22 cellular contexts compared by ENCODE assay signal in the genomic region with DNA sequence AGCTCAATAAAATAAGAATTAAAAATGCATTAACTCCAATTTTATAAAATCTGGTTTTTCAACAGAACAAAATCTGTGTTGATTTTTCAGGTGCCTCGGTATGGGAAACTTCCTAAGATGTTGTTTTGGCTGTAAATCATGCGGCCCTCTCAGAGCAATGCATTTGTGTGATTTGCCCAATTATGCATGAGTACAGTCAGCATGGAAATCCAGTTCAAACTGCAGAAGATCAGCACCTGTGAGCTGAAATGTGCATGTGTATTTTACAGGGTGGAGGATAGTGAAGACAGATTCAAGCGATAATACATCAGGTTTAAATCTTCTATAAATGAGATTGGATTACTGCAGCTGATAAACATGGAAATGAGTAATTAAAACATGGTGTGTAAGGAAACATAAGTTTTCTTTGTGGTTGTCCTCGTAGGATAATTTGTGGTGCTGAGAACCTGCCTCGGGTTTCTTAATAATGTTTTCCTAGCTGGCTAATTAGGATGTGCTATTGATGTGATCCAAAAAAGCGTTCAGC.
DNase-seq lines count a peak whose midpoint lies in the region; FAIRE-seq and TF ChIP-seq lines count a peak whose summit lies in the region.
"Had no signal": no experiment of that assay in that cellular context is flagged by ENCODE, and none has a peak within 500 bp of the region (broad histone marks: within the 10 kb centered on the region; RNA-seq: fewer than 3 reads in every experiment).

No MANE protein-coding gene starts in this region.

- H3K27ac ChIP-seq in OCI-LY3 (ENCODE audit: low read length) (no peak overlapping the region), cingulate gyrus (ENCODE audit: low read depth, low read length) (peak overlapping the region; percentile 4), sigmoid colon (no peak overlapping the region), uterus (no peak overlapping the region)
- H3K27ac ChIP-seq: 22Rv1; BLaER1 treated with 17β-estradiol and CSF1 and Interleukin-3, amounts not matched to agents 10 nM and 100 nM; KMS-11; Peyer's patch had no signal

- no peaks in the 10 kb centered on the region for H3K36me3 ChIP-seq in OCI-LY3 (replicated peaks; ENCODE audit: low read depth, low read length)
- H3K36me3 ChIP-seq in sigmoid colon, result no peaks in the 10 kb centered on the region
- no peaks in the 10 kb centered on the region for H3K36me3 ChIP-seq in uterus
- H3K36me3 ChIP-seq: BLaER1 treated with 17β-estradiol and CSF1 and Interleukin-3, amounts not matched to agents 10 nM and 100 nM; Peyer's patch had no signal

- H3K9ac ChIP-seq in OCI-LY3 (ENCODE audit: low read length), result no peak overlapping the region
- H3K9ac ChIP-seq: BLaER1 treated with 17β-estradiol and CSF1 and Interleukin-3, amounts not matched to agents 10 nM and 100 nM; KMS-11 had no signal

- intact Hi-C loops in sigmoid colon (cut with DNase I), result no loop called here
- intact Hi-C loops in uterus (cut with DNase I; ENCODE audit: low total_unique reads), result no loop called here

- FAIRE-seq in RCC 7860 (lab: Jason Lieb, UNC), result no peak
- FAIRE-seq: GM12878, H54 had no signal

- 89 to 90% methylated on average over 6 of the region's 6 CpGs for WGBS in sigmoid colon, 2 donors

- H4K20me1 ChIP-seq in OCI-LY3 (ENCODE audit: insufficient read depth, low read length), result no peaks in the 10 kb centered on the region
- H4K20me1 ChIP-seq: BLaER1 treated with 17β-estradiol and CSF1 and Interleukin-3, amounts not matched to agents 10 nM and 100 nM had no signal

- TF ChIP-seq CTCF in OCI-LY3 (IDR thresholded peaks at IDR 0.05; ENCODE audit: low read depth, low read length) (no peak), sigmoid colon (IDR thresholded peaks at IDR 0.05) (no peak), uterus (IDR thresholded peaks at IDR 0.05) (no peak)

- no peak for TF ChIP-seq EP300 in sigmoid colon (IDR thresholded peaks at IDR 0.05)

- TF ChIP-seq POLR2A in sigmoid colon (IDR thresholded peaks at IDR 0.05) (no peak), uterus (IDR thresholded peaks at IDR 0.05) (no peak)

- H3K27me3 ChIP-seq in OCI-LY3 (ENCODE audit: low read depth, low read length) (peaks cover 7% of the 10 kb centered on the region), sigmoid colon (no peaks in the 10 kb centered on the region), uterus (no peaks in the 10 kb centered on the region)
- H3K27me3 ChIP-seq: BLaER1 treated with 17β-estradiol and CSF1 and Interleukin-3, amounts not matched to agents 10 nM and 100 nM; Peyer's patch had no signal

- peak overlapping the region; percentile 88 for H3K4me2 ChIP-seq in OCI-LY3 (ENCODE audit: low read length)
- H3K4me2 ChIP-seq: KMS-11 had no signal

- H3K4me3 ChIP-seq in OCI-LY3 (ENCODE audit: low read length) (0 out of 2 replicates have a peak overlapping the region, but pooled peaks have one; percentile 44), sigmoid colon (no peak overlapping the region), uterus (no peak overlapping the region)
- H3K4me3 ChIP-seq: BLaER1 treated with 17β-estradiol and CSF1 and Interleukin-3, amounts not matched to agents 10 nM and 100 nM; GM12878; Peyer's patch had no signal

- peak; percentile 24 for DNase-seq in NCI-H2196 (lab: John Stamatoyannopoulos, UW; ENCODE audit: unreplicated experiment)
- DNase-seq in NCI-H2196 treated with DMSO at 0.1 percent for 48 hours (lab: John Stamatoyannopoulos, UW; ENCODE audit: unreplicated experiment), result no peak
- DNase-seq in NCI-H146 treated with DMSO at 0.1 percent for 48 hours (lab: John Stamatoyannopoulos, UW; ENCODE audit: unreplicated experiment), result peak; percentile 65
- no peak for DNase-seq in RCC 7860 (ENCODE audit: low spot score)
- no peak for DNase-seq in sigmoid colon
- DNase-seq in uterus, result no peak
- DNase-seq: Caco-2; CD4-positive, alpha-beta memory T cell; DMS 273 treated with DMSO at 0.1 percent for 48 hours; DND-41; IMR-90; NCI-H1436 treated with DMSO at 0.1 percent for 48 hours; NCI-H2029 treated with DMSO at 0.1 percent for 48 hours; NCI-H2171 treated with DMSO at 0.1 percent for 48 hours; Peyer's patch had no signal

- H3K79me2 ChIP-seq in OCI-LY3 (ENCODE audit: low read length), result no peaks in the 10 kb centered on the region

- H2AFZ ChIP-seq in OCI-LY3 (ENCODE audit: low read depth, low read length), result no peak overlapping the region

- H3K9me3 ChIP-seq in OCI-LY3 (ENCODE audit: insufficient read depth, low read length), result no peaks in the 10 kb centered on the region
- no peaks in the 10 kb centered on the region for H3K9me3 ChIP-seq in sigmoid colon
- no peaks in the 10 kb centered on the region for H3K9me3 ChIP-seq in uterus
- H3K9me3 ChIP-seq: BLaER1 treated with 17β-estradiol and CSF1 and Interleukin-3, amounts not matched to agents 10 nM and 100 nM; Caco-2; Peyer's patch had no signal

- H3K4me1 ChIP-seq in OCI-LY3 (ENCODE audit: low read length) (peaks cover 38% of the 10 kb centered on the region), sigmoid colon (no peaks in the 10 kb centered on the region), uterus (no peaks in the 10 kb centered on the region)
- H3K4me1 ChIP-seq: Caco-2, Peyer's patch had no signal

Comparison
In these comparisons a context has a peak if more than half of its experiments do, and no peak if none do; other contexts are left out.
1. DNase-seq: peak in NCI-H2196 (single experiment) and NCI-H146 treated with DMSO at 0.1 percent for 48 hours (single experiment); none in NCI-H2196 treated with DMSO at 0.1 percent for 48 hours (single experiment), RCC 7860 (single experiment), sigmoid colon (single experiment) and uterus (0 of 2).